ENCODE assay signal across 15 cellular contexts in the genomic region with DNA sequence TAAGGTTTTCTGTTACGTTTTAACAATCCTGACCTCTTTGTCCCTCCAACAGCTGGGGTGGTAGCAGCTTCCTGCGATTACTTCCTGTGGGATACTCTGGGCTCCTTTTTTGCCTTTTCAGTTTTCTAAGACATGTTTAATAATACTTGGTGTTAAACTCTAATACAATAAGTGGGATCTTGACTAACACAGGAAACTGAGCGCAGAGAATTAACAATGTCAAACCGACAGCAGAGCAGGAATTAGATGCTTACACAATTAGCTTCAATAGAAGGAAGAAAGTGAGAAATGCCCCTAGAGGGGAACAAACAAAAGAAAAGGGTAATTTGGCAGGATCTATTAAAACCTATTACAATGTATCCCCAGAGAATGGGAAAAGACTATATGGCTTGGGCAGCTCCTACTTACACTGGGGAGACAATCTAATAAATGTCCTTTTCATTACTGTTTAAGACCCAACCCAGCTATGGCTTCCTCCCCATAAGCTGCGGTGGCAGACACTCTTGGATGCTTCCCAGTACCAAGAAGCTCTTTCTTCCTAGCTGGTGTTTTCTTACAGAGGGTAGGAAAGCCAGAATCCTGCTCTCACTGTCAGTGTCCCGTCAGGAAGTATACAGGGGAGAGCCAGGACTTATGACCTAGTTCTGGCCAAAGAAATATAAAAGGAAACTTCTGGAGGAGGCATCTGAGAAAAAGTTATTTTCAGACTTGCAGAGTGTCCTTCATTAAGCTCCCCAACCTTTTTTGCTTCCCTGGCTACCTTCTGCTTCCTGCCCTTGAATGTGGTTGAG.
"Had no signal": no experiment of that assay in that cellular context is flagged by ENCODE, and none has a peak within 500 bp of the region (broad histone marks: within the 10 kb centered on the region; RNA-seq: fewer than 3 reads in every experiment).

No MANE protein-coding gene starts in this region.

- H3K27ac Mint-ChIP-seq: activated CD4-positive, alpha-beta T cell treated with anti-CD3 and anti-CD28 coated beads, Interleukin-2, amount 10 ng/mL, durations not matched to agents 7 days and 5 days; activated naive CD4-positive, alpha-beta T cell treated with anti-CD3 and anti-CD28 coated beads, Interleukin-2, amount 50 U/mL, for 72 hours; memory B cell; stimulated activated effector memory CD8-positive, alpha-beta T cell treated with anti-CD3 and anti-CD28 coated beads, Interleukin-12 subunit alpha, Interleukin-12 subunit beta, amount 100 ng/mL, for 72 hours; T-helper 17 cell had no signal

- H3K36me3 ChIP-seq: left lung, neutrophil, right atrium auricular region, transverse colon had no signal

- ATAC-seq: activated naive CD4-positive, alpha-beta T cell treated with anti-CD3 and anti-CD28 coated beads, Interleukin-2, amount 50 U/mL, for 72 hours; esophagus mucosa; left lung; stimulated activated effector memory CD8-positive, alpha-beta T cell treated with anti-CD3 and anti-CD28 coated beads, Interleukin-12 subunit alpha, Interleukin-12 subunit beta, amount 100 ng/mL, for 72 hours; T-helper 17 cell had no signal

- H3K4me3 ChIP-seq: left lung, right atrium auricular region, smooth muscle cell, transverse colon had no signal

- H3K9me3 Mint-ChIP-seq: activated CD4-positive, alpha-beta T cell treated with anti-CD3 and anti-CD28 coated beads, Interleukin-2, amount 10 ng/mL, durations not matched to agents 7 days and 5 days; activated naive CD4-positive, alpha-beta T cell treated with anti-CD3 and anti-CD28 coated beads, Interleukin-2, amount 50 U/mL, for 72 hours; stimulated activated effector memory CD8-positive, alpha-beta T cell treated with anti-CD3 and anti-CD28 coated beads, Interleukin-12 subunit alpha, Interleukin-12 subunit beta, amount 100 ng/mL, for 72 hours had no signal

- H3K9me3 ChIP-seq: left lung, neutrophil, transverse colon had no signal

- H3K27me3 ChIP-seq: left lung, neutrophil, right atrium auricular region, transverse colon had no signal

- DNase-seq: activated CD4-positive, alpha-beta T cell treated with anti-CD3 and anti-CD28 coated beads, Interleukin-2, amount 10 ng/mL, durations not matched to agents 7 days and 5 days; activated CD4-positive, CD25-positive, alpha-beta regulatory T cell; activated T-cell treated with anti-CD3 and anti-CD28 coated beads, Interleukin-2, amount 50 U/mL, for 1 hour; foreskin fibroblast; left lung; T-helper 17 cell; transverse colon had no signal

- H3K27ac ChIP-seq: left lung, neutrophil, right atrium auricular region, transverse colon had no signal

- H3K36me3 Mint-ChIP-seq: activated naive CD4-positive, alpha-beta T cell treated with anti-CD3 and anti-CD28 coated beads, Interleukin-2, amount 50 U/mL, for 72 hours; brain; memory B cell; stimulated activated effector memory CD8-positive, alpha-beta T cell treated with anti-CD3 and anti-CD28 coated beads, Interleukin-12 subunit alpha, Interleukin-12 subunit beta, amount 100 ng/mL, for 72 hours had no signal

- H3K4me1 Mint-ChIP-seq: activated CD4-positive, alpha-beta T cell treated with anti-CD3 and anti-CD28 coated beads, Interleukin-2, amount 10 ng/mL, durations not matched to agents 7 days and 5 days; memory B cell; stimulated activated effector memory CD8-positive, alpha-beta T cell treated with anti-CD3 and anti-CD28 coated beads, Interleukin-12 subunit alpha, Interleukin-12 subunit beta, amount 100 ng/mL, for 72 hours had no signal

- H3K4me1 ChIP-seq: left lung, right atrium auricular region had no signal

- H3K4me3 Mint-ChIP-seq: activated CD4-positive, alpha-beta T cell treated with anti-CD3 and anti-CD28 coated beads, Interleukin-2, amount 10 ng/mL, durations not matched to agents 7 days and 5 days; brain; memory B cell; stimulated activated effector memory CD8-positive, alpha-beta T cell treated with anti-CD3 and anti-CD28 coated beads, Interleukin-12 subunit alpha, Interleukin-12 subunit beta, amount 100 ng/mL, for 72 hours; T-helper 17 cell had no signal
